ENCODE assay signal across 15 cellular contexts in genomic region chr5:171386006-171386671, GRCh38. TPM values are rescaled to one million over a fixed set of nuclear protein-coding genes. Genes with fewer than 3 reads are reported as not detected.
DNase-seq lines count a peak whose midpoint lies in the region; ATAC-seq and TF ChIP-seq lines count a peak whose summit lies in the region.
"Had no signal": no experiment of that assay in that cellular context is flagged by ENCODE, and none has a peak within 500 bp of the region (broad histone marks: within the 10 kb centered on the region; RNA-seq: fewer than 3 reads in every experiment).

No MANE protein-coding gene starts in this region.

- H3K36me3 Mint-ChIP-seq in activated CD8-positive, alpha-beta T cell treated with anti-CD3 and anti-CD28 coated beads, Interleukin-2, amount 10 ng/mL, durations not matched to agents 7 days and 5 days (ENCODE audit: low read depth), result peaks cover 37% of the 10 kb centered on the region

- no peaks in the 10 kb centered on the region for H3K27me3 Mint-ChIP-seq in activated CD8-positive, alpha-beta T cell treated with anti-CD3 and anti-CD28 coated beads, Interleukin-2, amount 10 ng/mL, durations not matched to agents 7 days and 5 days (ENCODE audit: low read depth)

- peak overlapping the region; percentile 94 for H3K27ac ChIP-seq in A673 (ENCODE audit: low read depth, low read length, poor library complexity, severe bottlenecking)
- H3K27ac ChIP-seq in lower lobe of right lung, result no peak overlapping the region
- H3K27ac ChIP-seq in ascending aorta, result no peak overlapping the region

- POLR2A ChIA-PET in A673 (lab: Charles Lee; ENCODE audit: low non-redundant PET), result no interaction called here
- POLR2A ChIA-PET in activated CD8-positive, alpha-beta T cell treated with anti-CD3 and anti-CD28 coated beads, Interleukin-2, amount 10 ng/mL, durations not matched to agents 7 days and 5 days (lab: Charles Lee), result interaction anchor here (1.0 kb wide), 1 partner anchor 11 kb away, joined by 4 read pairs; no protein-coding TSS in a partner anchor

- H3K4me3 Mint-ChIP-seq in activated CD8-positive, alpha-beta T cell treated with anti-CD3 and anti-CD28 coated beads, Interleukin-2, amount 10 ng/mL, durations not matched to agents 7 days and 5 days, result peak overlapping the region; percentile 15

- H3K9ac ChIP-seq in ES-I3 (ENCODE audit: low read depth, low read length), result peak overlapping the region; percentile 94; the same call in 1 of the 2 replicates

- intact Hi-C loops in A673 (cut with micrococcal nuclease; ENCODE audit: unreplicated experiment), result no loop called here
- intact Hi-C loops in lower lobe of right lung (cut with DNase I), result no loop called here
- intact Hi-C loops in ascending aorta (cut with DNase I), result loop anchor here (5.0 kb wide), 2 partner anchors 754 to 896 kb away; partner anchors contain the start of gene UBTD2

- H3K36me3 ChIP-seq in A673 (ENCODE audit: insufficient read depth, low read length, poor library complexity, severe bottlenecking) (peaks cover 21% of the 10 kb centered on the region), ES-I3 (ENCODE audit: insufficient read depth, low read length) (peaks cover 4% of the 10 kb centered on the region; the same call in 1 of the 2 replicates), lower lobe of right lung (peaks cover 11% of the 10 kb centered on the region), ascending aorta (peaks cover 0 to under 1% of the 10 kb centered on the region in 2 donors)
- H3K36me3 ChIP-seq: neutrophil had no signal

- no TSS peak for BruUV-seq in A673 (replicated peaks; lab: Mats Ljungman, UMichigan)

- CTCF ChIA-PET in A673 (lab: Charles Lee), result no interaction called here
- CTCF ChIA-PET in activated CD8-positive, alpha-beta T cell treated with anti-CD3 and anti-CD28 coated beads, Interleukin-2, amount 10 ng/mL, durations not matched to agents 7 days and 5 days (lab: Charles Lee), result interaction anchor here (1.1 kb wide), 1 partner anchor 22 kb away, joined by 3 read pairs; no protein-coding TSS in a partner anchor

- H3K9me3 Mint-ChIP-seq in activated CD8-positive, alpha-beta T cell treated with anti-CD3 and anti-CD28 coated beads, Interleukin-2, amount 10 ng/mL, durations not matched to agents 7 days and 5 days (ENCODE audit: insufficient read depth), result no peaks in the 10 kb centered on the region

- DNase-seq in A673 (ENCODE audit: low spot score) (no peak), lower lobe of right lung (peak; percentile 44), ascending aorta (ENCODE audit: low spot score in 2 of 2) (no peak), middle frontal gyrus (ENCODE audit: extremely low spot score, low spot score) (no peak), NCI-H146 treated with DMSO at 0.1 percent for 48 hours (lab: John Stamatoyannopoulos, UW; ENCODE audit: unreplicated experiment) (no peak)
- DNase-seq in activated CD8-positive, alpha-beta T cell treated with anti-CD3 and anti-CD28 coated beads, Interleukin-2, amount 10 ng/mL, durations not matched to agents 7 days and 5 days, result no peak
- DNase-seq: activated gamma-delta T cell; COR-L47; NCI-H748 treated with DMSO at 0.1 percent for 48 hours; stimulated activated CD4-positive, alpha-beta T cell treated with anti-CD3 and anti-CD28 coated beads, Interleukin-4, amount 100 ng/mL, for 24 hours had no signal

- TF ChIP-seq CTCF in A673 (conservative IDR thresholded peaks at IDR 0.05; ENCODE audit: low read depth, low read length) (no peak), lower lobe of right lung (IDR thresholded peaks at IDR 0.05) (no peak), ascending aorta (IDR thresholded peaks at IDR 0.05) (no peak)

- no peaks in the 10 kb centered on the region for H3K9me3 ChIP-seq in A673 (ENCODE audit: low read depth, low read length, poor library complexity, severe bottlenecking)
- H3K9me3 ChIP-seq in ES-I3 (ENCODE audit: control insufficient read depth, insufficient read depth, low read length), result no peaks in the 10 kb centered on the region
- H3K9me3 ChIP-seq in lower lobe of right lung, result no peaks in the 10 kb centered on the region
- H3K9me3 ChIP-seq in ascending aorta, result no peaks in the 10 kb centered on the region
- H3K9me3 ChIP-seq: neutrophil had no signal

- peaks cover 23% of the 10 kb centered on the region for H3K4me1 Mint-ChIP-seq in activated CD8-positive, alpha-beta T cell treated with anti-CD3 and anti-CD28 coated beads, Interleukin-2, amount 10 ng/mL, durations not matched to agents 7 days and 5 days (ENCODE audit: low read depth)

- H3K4me1 ChIP-seq in A673 (ENCODE audit: insufficient read depth, low read length, poor library complexity, severe bottlenecking) (peaks cover 9% of the 10 kb centered on the region), ES-I3 (ENCODE audit: insufficient read depth, low read length) (0 out of 2 replicates have a peak, but pooled peaks cover 10% of the 10 kb centered on the region), lower lobe of right lung (peaks cover 34% of the 10 kb centered on the region), ascending aorta (peaks cover 0 to 18% of the 10 kb centered on the region in 2 donors)

- H3K27me3 ChIP-seq in A673 (replicated peaks; ENCODE audit: insufficient read depth, low read depth, low read length, poor library complexity), result no peaks in the 10 kb centered on the region
- H3K27me3 ChIP-seq in lower lobe of right lung (ENCODE audit: low read depth), result no peaks in the 10 kb centered on the region
- no peaks in the 10 kb centered on the region for H3K27me3 ChIP-seq in ascending aorta

- peak overlapping the region; percentile 52 for H3K27ac Mint-ChIP-seq in activated CD8-positive, alpha-beta T cell treated with anti-CD3 and anti-CD28 coated beads, Interleukin-2, amount 10 ng/mL, durations not matched to agents 7 days and 5 days

- ATAC-seq in activated CD8-positive, alpha-beta T cell treated with anti-CD3 and anti-CD28 coated beads, Interleukin-2, amount 10 ng/mL, durations not matched to agents 7 days and 5 days, result no peak
- ATAC-seq in lower lobe of right lung, result no peak
- ATAC-seq in HG03139 (IDR thresholded peaks at IDR 0.05; ENCODE audit: unreplicated experiment), result no peak

- H3K4me3 ChIP-seq in A673 (ENCODE audit: low read depth, low read length, poor library complexity, severe bottlenecking) (peak overlapping the region; percentile 80), lower lobe of right lung (no peak overlapping the region), ascending aorta (no peak overlapping the region)

RNA-seq across cellular contexts. Expression of gene NPM1, which starts 1.5 kb away (rescaled TPM):
- total RNA-seq in A673 (2021), result 1,854 and 1,998 TPM in 2 replicates
- total RNA-seq in activated CD8-positive, alpha-beta T cell treated with anti-CD3 and anti-CD28 coated beads, Interleukin-2, amount 10 ng/mL, durations not matched to agents 7 days and 5 days, result 1,000 to 10,000 TPM; 1,308 to 1,394 TPM
- total RNA-seq in lower lobe of right lung, result 684 TPM
- 269 TPM for total RNA-seq in ascending aorta

RNA-seq across cellular contexts. Expression of gene FGF18, which starts 33.3 kb away (rescaled TPM):
- total RNA-seq in A673 (2021), result 0.90 and 1.3 TPM in 2 replicates
- total RNA-seq in activated CD8-positive, alpha-beta T cell treated with anti-CD3 and anti-CD28 coated beads, Interleukin-2, amount 10 ng/mL, durations not matched to agents 7 days and 5 days, result not detected
- 2.0 TPM for total RNA-seq in lower lobe of right lung
- total RNA-seq in ascending aorta, result 6.9 TPM
- total RNA-seq: M059J; T-helper 1 cell treated with Interleukin-12 subunit alpha and Interleukin-12 subunit beta and Interleukin-4 antibody, amounts not matched to agents 30 ng/mL and 1 ng/mL, for 36 hours had no signal
